8 cellular contexts compared by ENCODE assay signal in the genomic region with DNA sequence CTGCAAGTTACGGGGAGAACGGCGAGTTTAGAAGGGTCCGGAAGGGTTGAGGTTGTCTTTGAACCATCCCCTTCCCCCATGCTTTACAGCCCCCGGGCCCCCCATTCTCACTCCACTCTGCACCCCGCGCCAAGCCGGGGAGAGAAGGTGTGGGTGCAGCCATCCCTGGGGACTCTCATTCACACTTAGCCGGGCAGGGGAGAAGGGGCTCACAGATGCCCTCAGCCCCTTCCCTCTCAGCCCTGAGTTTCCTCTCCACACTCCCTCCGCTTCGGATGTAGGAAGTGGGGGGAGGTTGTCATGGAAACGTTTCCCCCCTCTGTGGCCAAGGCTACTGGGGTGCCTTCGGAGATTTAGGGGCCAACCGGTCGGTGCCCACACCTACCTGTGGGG. TPM values are rescaled to one million over a fixed set of nuclear protein-coding genes. Genes with fewer than 3 reads are reported as not detected.
DNase-seq lines count a peak whose midpoint lies in the region; ATAC-seq and TF ChIP-seq lines count a peak whose summit lies in the region.

No MANE protein-coding gene starts in this region.

- peaks cover 49% of the 10 kb centered on the region for H3K27me3 Mint-ChIP-seq in activated T-cell treated with anti-CD3 and anti-CD28 coated beads, Interleukin-2, amount 50 U/mL, for 24 hours
- H3K27me3 Mint-ChIP-seq in activated CD4-positive, alpha-beta memory T cell treated with anti-CD3 and anti-CD28 coated beads, Interleukin-2, amount 10 ng/mL, durations not matched to agents 7 days and 5 days = peaks cover 21% of the 10 kb centered on the region
- peaks cover 33% of the 10 kb centered on the region for H3K27me3 Mint-ChIP-seq in stimulated activated memory B cell treated with anti-CD40 and anti-IgM and Interleukin-4, amounts not matched to agents 10 μg/mL and 1 μg/mL and 100 μg/mL, for 72 hours

- peaks cover 27% of the 10 kb centered on the region for H3K79me2 ChIP-seq in hepatocyte

- H3K9me3 ChIP-seq in hepatocyte (ENCODE audit: low read depth) = no peaks in the 10 kb centered on the region

- H3K4me3 Mint-ChIP-seq in activated T-cell treated with anti-CD3 and anti-CD28 coated beads, Interleukin-2, amount 50 U/mL, for 24 hours = peak overlapping the region; percentile 66
- peak overlapping the region; percentile 61 for H3K4me3 Mint-ChIP-seq in activated CD4-positive, alpha-beta memory T cell treated with anti-CD3 and anti-CD28 coated beads, Interleukin-2, amount 10 ng/mL, durations not matched to agents 7 days and 5 days
- peak overlapping the region; percentile 67 for H3K4me3 Mint-ChIP-seq in stimulated activated memory B cell treated with anti-CD40 and anti-IgM and Interleukin-4, amounts not matched to agents 10 μg/mL and 1 μg/mL and 100 μg/mL, for 72 hours

- H3K9me3 Mint-ChIP-seq in activated T-cell treated with anti-CD3 and anti-CD28 coated beads, Interleukin-2, amount 50 U/mL, for 24 hours = no peaks in the 10 kb centered on the region
- no peaks in the 10 kb centered on the region for H3K9me3 Mint-ChIP-seq in activated CD4-positive, alpha-beta memory T cell treated with anti-CD3 and anti-CD28 coated beads, Interleukin-2, amount 10 ng/mL, durations not matched to agents 7 days and 5 days
- H3K9me3 Mint-ChIP-seq in stimulated activated memory B cell treated with anti-CD40 and anti-IgM and Interleukin-4, amounts not matched to agents 10 μg/mL and 1 μg/mL and 100 μg/mL, for 72 hours = no peaks in the 10 kb centered on the region

- peak overlapping the region; percentile 56 for H3K4me3 ChIP-seq in hepatocyte

- peak overlapping the region; percentile 99 for H3K4me2 ChIP-seq in hepatocyte

- no peak for DNase-seq in activated T-cell treated with anti-CD3 and anti-CD28 coated beads, Interleukin-2, amount 50 U/mL, for 24 hours
- DNase-seq in activated T-cell treated with anti-CD3 and anti-CD28 coated beads for 4 hours (no peak), hepatocyte (ENCODE audit: low spot score) (no peak), medulla oblongata (ENCODE audit: extremely low spot score) (no peak)
- no peak for DNase-seq in activated CD4-positive, alpha-beta memory T cell treated with anti-CD3 and anti-CD28 coated beads, Interleukin-2, amount 10 ng/mL, durations not matched to agents 7 days and 5 days
- no peak for DNase-seq in effector CD4-positive, alpha-beta T cell

- H2AFZ ChIP-seq in hepatocyte = peak overlapping the region; percentile 53

- H3K27ac ChIP-seq in hepatocyte = peak overlapping the region; percentile 67

- CTCF ChIA-PET in activated CD4-positive, alpha-beta memory T cell treated with anti-CD3 and anti-CD28 coated beads, Interleukin-2, amount 10 ng/mL, durations not matched to agents 7 days and 5 days (lab: Charles Lee) = no interaction called here

- no peak overlapping the region for H3K27ac Mint-ChIP-seq in activated T-cell treated with anti-CD3 and anti-CD28 coated beads, Interleukin-2, amount 50 U/mL, for 24 hours
- H3K27ac Mint-ChIP-seq in activated CD4-positive, alpha-beta memory T cell treated with anti-CD3 and anti-CD28 coated beads, Interleukin-2, amount 10 ng/mL, durations not matched to agents 7 days and 5 days = no peak overlapping the region
- H3K27ac Mint-ChIP-seq in stimulated activated memory B cell treated with anti-CD40 and anti-IgM and Interleukin-4, amounts not matched to agents 10 μg/mL and 1 μg/mL and 100 μg/mL, for 72 hours = peak overlapping the region; percentile 48

- POLR2A ChIA-PET in activated CD4-positive, alpha-beta memory T cell treated with anti-CD3 and anti-CD28 coated beads, Interleukin-2, amount 10 ng/mL, durations not matched to agents 7 days and 5 days (lab: Charles Lee) = no interaction called here

- peaks cover 12% of the 10 kb centered on the region for H3K4me1 ChIP-seq in hepatocyte (ENCODE audit: insufficient read depth)

- peaks cover 13% of the 10 kb centered on the region for H3K4me1 Mint-ChIP-seq in activated T-cell treated with anti-CD3 and anti-CD28 coated beads, Interleukin-2, amount 50 U/mL, for 24 hours (ENCODE audit: low read depth)
- H3K4me1 Mint-ChIP-seq in activated CD4-positive, alpha-beta memory T cell treated with anti-CD3 and anti-CD28 coated beads, Interleukin-2, amount 10 ng/mL, durations not matched to agents 7 days and 5 days = peaks cover 7% of the 10 kb centered on the region
- H3K4me1 Mint-ChIP-seq in stimulated activated memory B cell treated with anti-CD40 and anti-IgM and Interleukin-4, amounts not matched to agents 10 μg/mL and 1 μg/mL and 100 μg/mL, for 72 hours = peaks cover 19% of the 10 kb centered on the region

- ATAC-seq in stimulated activated memory B cell treated with anti-CD40 and anti-IgM and Interleukin-4, amounts not matched to agents 10 μg/mL and 1 μg/mL and 100 μg/mL, for 72 hours = no peak
- no peak for ATAC-seq in GM18873 (IDR thresholded peaks at IDR 0.05; ENCODE audit: low FRiP score, unreplicated experiment)

- whole genome bisulfite sequencing in hepatocyte (ENCODE audit: low lambda C conversion rate, missing lambda C conversion rate) = 0% methylated on average over 10 of the region's 15 CpGs

- H4K20me1 ChIP-seq in hepatocyte (ENCODE audit: insufficient read depth, poor library complexity, severe bottlenecking) = no peaks in the 10 kb centered on the region

- no peaks in the 10 kb centered on the region for H3K36me3 Mint-ChIP-seq in activated T-cell treated with anti-CD3 and anti-CD28 coated beads, Interleukin-2, amount 50 U/mL, for 24 hours (ENCODE audit: low read depth)
- peaks cover 3% of the 10 kb centered on the region for H3K36me3 Mint-ChIP-seq in activated CD4-positive, alpha-beta memory T cell treated with anti-CD3 and anti-CD28 coated beads, Interleukin-2, amount 10 ng/mL, durations not matched to agents 7 days and 5 days (ENCODE audit: low read depth)
- no peaks in the 10 kb centered on the region for H3K36me3 Mint-ChIP-seq in stimulated activated memory B cell treated with anti-CD40 and anti-IgM and Interleukin-4, amounts not matched to agents 10 μg/mL and 1 μg/mL and 100 μg/mL, for 72 hours

- H3K9me2 ChIP-seq in hepatocyte (replicated peaks; ENCODE audit: insufficient read depth) = no peaks in the 10 kb centered on the region

- H3K36me3 ChIP-seq in hepatocyte (replicated peaks; ENCODE audit: insufficient read depth, low read depth) = no peaks in the 10 kb centered on the region

- no peak for TF ChIP-seq CTCF in hepatocyte (IDR thresholded peaks at IDR 0.05; ENCODE audit: poor library complexity)

- H3K27me3 ChIP-seq in hepatocyte = peaks cover 19% of the 10 kb centered on the region

RNA-seq across cellular contexts. Expression of a gene that starts 0.3 kb away (rescaled TPM):
- total RNA-seq in activated CD4-positive, alpha-beta memory T cell treated with anti-CD3 and anti-CD28 coated beads, Interleukin-2, amount 10 ng/mL, durations not matched to agents 7 days and 5 days = 1 to 10 TPM; 1.7 to 2.5 TPM
- total RNA-seq in hepatocyte = 39.1 and 48.4 TPM in 2 replicates
- 54.3 and 74.4 TPM in 2 replicates for polyA plus RNA-seq in hepatocyte

Comparison
In these comparisons a context has a peak if more than half of its experiments do, and no peak if none do; other contexts are left out.
1. RNA of a gene that starts 0.3 kb away (total RNA-seq): 39.1 to 48.4 TPM in hepatocyte; 1.7 to 2.5 TPM in activated CD4-positive, alpha-beta memory T cell treated with anti-CD3 and anti-CD28 coated beads, Interleukin-2, amount 10 ng/mL, durations not matched to agents 7 days and 5 days; every median in the first group is over 10 times any median in the second.
2. Peak in every context shown above with its lines, with median percentiles within 50 percentile points of each other: H3K4me3 Mint-ChIP-seq.